Comparison of ENCODE assay signal across 8 cellular contexts in the genomic region with DNA sequence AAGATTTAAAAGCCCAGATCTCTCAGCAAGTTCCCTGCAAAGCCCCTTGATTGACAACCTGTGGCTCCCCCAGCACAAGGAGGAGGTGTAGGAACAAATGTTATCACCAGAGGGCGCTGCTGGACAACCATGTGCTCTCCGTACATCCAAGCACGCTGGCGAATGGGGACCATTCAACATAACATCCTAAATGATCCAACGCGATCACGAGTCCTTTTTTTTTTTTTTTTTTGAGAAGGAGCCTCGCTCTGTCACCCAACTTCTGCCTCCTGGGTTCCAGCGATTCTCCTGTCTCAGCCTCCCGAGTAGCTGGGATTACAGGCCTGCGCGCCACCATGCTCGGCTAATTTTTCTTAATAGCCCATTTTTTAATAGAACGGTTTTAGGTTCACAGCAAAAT. TPM values are rescaled to one million over a fixed set of nuclear protein-coding genes. Genes with fewer than 3 reads are reported as not detected.
DNase-seq lines count a peak whose midpoint lies in the region; ATAC-seq, FAIRE-seq and TF ChIP-seq lines count a peak whose summit lies in the region.

No MANE protein-coding gene starts in this region.

- TF ChIP-seq RAD21 in neural cell (conservative IDR thresholded peaks at IDR 0.05) = peak; percentile 79

- no peak for FAIRE-seq in D721Med (lab: Jason Lieb, UNC)

- no peak overlapping the region for H3K27ac ChIP-seq in neural cell (ENCODE audit: low read length)

- DNase-seq in D721Med (ENCODE audit: insufficient read length, low spot score) = peak; percentile 70
- peak; percentile 81 for DNase-seq in RKO (ENCODE audit: low spot score)
- DNase-seq in activated T-cell treated with anti-CD3 and anti-CD28 coated beads, Interleukin-2, amount 50 U/mL, for 48 hours = peak; percentile 80 to 81
- DNase-seq in fibroblast of mammary gland (ENCODE audit: low read depth) = peak; percentile 84
- DNase-seq in stimulated activated naive CD4-positive, alpha-beta T cell treated with Interleukin-2 at 50 U/mL for 16 hours (lab: John Stamatoyannopoulos, UW) = peak; percentile 68

- H3K9ac ChIP-seq in neural cell (ENCODE audit: low read length) = no peak overlapping the region

- H3K27me3 ChIP-seq in neural cell (ENCODE audit: insufficient read depth, low read depth, low read length) = no peaks in the 10 kb centered on the region

- no peaks in the 10 kb centered on the region for H3K9me2 ChIP-seq in neural cell (ENCODE audit: insufficient read depth, low read length)

- H3K79me2 ChIP-seq in neural cell (replicated peaks; ENCODE audit: insufficient read depth, low read length) = no peaks in the 10 kb centered on the region

- H3K4me2 ChIP-seq in neural cell (ENCODE audit: low read length) = no peak overlapping the region

- no peak for ATAC-seq in HG02870 (IDR thresholded peaks at IDR 0.05; ENCODE audit: unreplicated experiment)

- H3K4me3 ChIP-seq in fibroblast of mammary gland (ENCODE audit: control insufficient read depth, low read depth, low read length) (no peak overlapping the region), neural cell (ENCODE audit: low read length) (no peak overlapping the region)

- no peak overlapping the region for H2AFZ ChIP-seq in neural cell (ENCODE audit: low read depth, low read length)

- H3K9me3 ChIP-seq in neural cell (ENCODE audit: low read length) = no peaks in the 10 kb centered on the region

- H3K36me3 ChIP-seq in neural cell (ENCODE audit: insufficient read depth, low read length) = no peaks in the 10 kb centered on the region

- H3F3A ChIP-seq in neural cell (ENCODE audit: insufficient read depth, low read length, poor library complexity, severe bottlenecking) = no peaks in the 10 kb centered on the region

- no peak for TF ChIP-seq EP300 in neural cell (conservative IDR thresholded peaks at IDR 0.05; ENCODE audit: poor library complexity, severe bottlenecking)

- H4K20me1 ChIP-seq in neural cell (ENCODE audit: insufficient read depth) = no peaks in the 10 kb centered on the region

- peak; percentile 82 for TF ChIP-seq CTCF in D721Med (IDR thresholded peaks at IDR 0.05; ENCODE audit: insufficient read depth, missing control alignments)
- TF ChIP-seq CTCF in LNCAP (IDR thresholded peaks at IDR 0.05) = peak; percentile 75
- TF ChIP-seq CTCF in fibroblast of mammary gland (conservative IDR thresholded peaks at IDR 0.05; ENCODE audit: control insufficient read depth, insufficient read depth, low read depth, low read length) = peak; percentile 75
- peak; percentile 78 for TF ChIP-seq CTCF in neural cell (IDR thresholded peaks at IDR 0.05; ENCODE audit: poor library complexity, severe bottlenecking)

TF ChIP-seq in neural cell, 6 proteins besides CTCF, POLR2A, EP300 and RAD21:
- TF ChIP-seq SMC3 (conservative IDR thresholded peaks at IDR 0.05; ENCODE audit: poor library complexity) (peak; percentile 78), TAF1 (IDR thresholded peaks at IDR 0.05; ENCODE audit: low read depth) (no peak), POLR2AphosphoS5 (IDR thresholded peaks at IDR 0.05) (no peak), EZH2 (IDR thresholded peaks at IDR 0.05; ENCODE audit: borderline replicate concordance, insufficient read depth, low read length, poor library complexity, severe bottlenecking) (no peak), MXI1 (conservative IDR thresholded peaks at IDR 0.05; ENCODE audit: poor library complexity, severe bottlenecking) (peak; percentile 35)

RNA-seq across cellular contexts. Expression of gene NWD1, which starts 52.0 kb away (rescaled TPM):
- 0.16 and 0.24 TPM in 2 replicates for polyA plus RNA-seq in neural cell
- 0.12 and 0.24 TPM in 2 replicates for polyA minus RNA-seq in neural cell

RNA-seq across cellular contexts. Expression of gene SIN3B, which starts 57.6 kb away (rescaled TPM):
- polyA plus RNA-seq in neural cell = 31.2 and 36.9 TPM in 2 replicates
- 53.5 and 54.5 TPM in 2 replicates for polyA minus RNA-seq in neural cell
